Comparison of ENCODE assay signal across 20 cellular contexts in the genomic region with DNA sequence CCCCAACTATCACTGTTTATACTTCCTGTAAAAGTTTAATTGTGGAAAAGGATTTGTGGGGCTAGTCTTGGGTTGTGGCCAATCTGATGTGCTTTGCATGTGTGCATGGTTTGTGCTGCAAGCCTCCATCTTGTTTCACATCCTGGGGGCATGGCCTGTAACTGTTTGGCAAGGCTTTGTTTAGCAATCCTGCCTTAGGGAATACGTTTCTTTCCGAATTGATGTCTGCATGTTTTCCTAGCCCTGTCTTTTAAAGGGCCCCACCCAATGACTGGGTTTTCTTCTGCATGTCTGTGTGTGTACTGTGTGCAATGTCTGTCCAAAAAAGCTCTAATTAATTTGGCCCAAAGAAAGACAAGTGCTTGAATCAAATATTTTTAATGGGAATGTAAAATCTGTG.
DNase-seq lines count a peak whose midpoint lies in the region; ATAC-seq and TF ChIP-seq lines count a peak whose summit lies in the region.
"Had no signal": no experiment of that assay in that cellular context is flagged by ENCODE, and none has a peak within 500 bp of the region (broad histone marks: within the 10 kb centered on the region; RNA-seq: fewer than 3 reads in every experiment).

No MANE protein-coding gene starts in this region.

- peak; percentile 19 for ATAC-seq in left ventricle myocardium superior
- ATAC-seq in Right ventricle myocardium inferior = no peak
- ATAC-seq in GM18498 (IDR thresholded peaks at IDR 0.05; ENCODE audit: unreplicated experiment) = no peak
- no peak for ATAC-seq in GM21367 (IDR thresholded peaks at IDR 0.05; ENCODE audit: unreplicated experiment)
- ATAC-seq: HepG2, Panc1 had no signal

- no peak for TF ChIP-seq CTCF in fibroblast of mammary gland (conservative IDR thresholded peaks at IDR 0.05; ENCODE audit: control insufficient read depth, insufficient read depth, low read depth, low read length)
- no peak for TF ChIP-seq CTCF in hepatocyte (IDR thresholded peaks at IDR 0.05; ENCODE audit: poor library complexity)

- no peak overlapping the region for H2AFZ ChIP-seq in hepatocyte

- no peak for DNase-seq in left ventricle myocardium superior
- no peak for DNase-seq in Right ventricle myocardium inferior (ENCODE audit: missing footprints)
- DNase-seq in fibroblast of mammary gland (ENCODE audit: low read depth) = peak; percentile 29
- peak; percentile 19 for DNase-seq in hepatocyte (ENCODE audit: low spot score)
- DNase-seq in effector CD4-positive, alpha-beta T cell = no peak
- DNase-seq: GF-D8, H7, HFFc6, KG1, NCI-H1105, NCI-H146, NCI-H2029 treated with DMSO at 0.1 percent for 48 hours, NCI-H226, NCI-H510A treated with DMSO at 0.1 percent for 48 hours, NCI-H82 had no signal

- H3K79me2 ChIP-seq in hepatocyte = no peaks in the 10 kb centered on the region

- H3K27me3 ChIP-seq in hepatocyte = no peaks in the 10 kb centered on the region

- no peaks in the 10 kb centered on the region for H4K20me1 ChIP-seq in hepatocyte (ENCODE audit: insufficient read depth, poor library complexity, severe bottlenecking)

- intact Hi-C loops in left ventricle myocardium superior (cut with micrococcal nuclease) (no loop called here), Right ventricle myocardium inferior (cut with DNase I) (no loop called here)

- H3K27ac ChIP-seq in hepatocyte = peak overlapping the region; percentile 62
- H3K27ac ChIP-seq: HL-60 had no signal

- no peaks in the 10 kb centered on the region for H3K9me2 ChIP-seq in hepatocyte (replicated peaks; ENCODE audit: insufficient read depth)

- WGBS in hepatocyte (ENCODE audit: low lambda C conversion rate, missing lambda C conversion rate) = 61% methylated on average over 2 of the region's 2 CpGs

- no peaks in the 10 kb centered on the region for H3K9me3 ChIP-seq in hepatocyte (ENCODE audit: low read depth)

- H3K4me1 ChIP-seq in hepatocyte (ENCODE audit: insufficient read depth) = no peaks in the 10 kb centered on the region

- H3K4me2 ChIP-seq in hepatocyte = no peak overlapping the region

- H3K4me3 ChIP-seq in fibroblast of mammary gland (ENCODE audit: control insufficient read depth, low read depth, low read length) = no peak overlapping the region
- no peak overlapping the region for H3K4me3 ChIP-seq in hepatocyte

- no peaks in the 10 kb centered on the region for H3K36me3 ChIP-seq in hepatocyte (replicated peaks; ENCODE audit: insufficient read depth, low read depth)

Comparison
In these comparisons a context has a peak if more than half of its experiments do, and no peak if none do; other contexts are left out.
1. DNase-seq: peak in fibroblast of mammary gland (single experiment) and hepatocyte (single experiment); none in left ventricle myocardium superior (single experiment), Right ventricle myocardium inferior (single experiment) and effector CD4-positive, alpha-beta T cell (single experiment).